Comparison of ENCODE assay signal across 1 cellular context in the genomic region with DNA sequence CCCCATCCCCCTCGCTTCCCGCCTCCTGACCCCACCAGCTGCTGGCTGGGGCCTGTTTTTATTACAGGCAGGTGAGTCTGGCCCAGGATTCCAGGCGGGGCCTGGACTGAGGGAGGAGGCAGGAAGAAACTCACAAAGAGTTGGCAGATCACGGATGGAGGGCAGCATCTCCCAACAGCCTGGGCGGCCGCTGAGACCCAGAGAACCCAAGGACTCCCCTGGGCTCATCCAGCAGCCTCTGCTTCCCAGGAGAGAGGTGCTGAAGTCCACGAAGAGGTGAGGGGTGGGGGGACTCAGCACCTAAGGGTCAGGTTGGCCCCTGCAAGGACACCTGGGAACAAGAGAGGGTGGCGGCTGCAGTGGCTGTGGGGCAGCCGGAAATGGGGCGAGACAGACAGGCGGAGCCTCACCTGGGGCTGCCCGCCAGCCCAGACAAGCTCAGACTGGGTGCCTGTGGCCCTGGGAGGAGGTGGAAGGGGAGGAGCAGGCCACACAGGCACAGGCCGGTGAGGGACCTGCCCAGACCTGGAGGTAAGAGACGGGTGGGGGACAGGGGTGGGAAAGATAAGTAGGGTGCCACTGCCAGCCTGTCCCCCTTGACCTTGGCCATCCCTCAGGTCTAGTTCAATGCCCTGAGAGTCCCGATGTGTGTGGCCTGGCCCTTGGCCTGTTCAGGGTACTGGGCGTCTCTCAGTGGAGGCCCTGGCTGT.
TF ChIP-seq lines count a peak whose summit lies in the region.

No MANE protein-coding gene starts in this region.

TF ChIP-seq in HepG2, 621 proteins besides CTCF, POLR2A, EP300 and RAD21 (continued from another document and continues in another):
- TF ChIP-seq, protein P1, sequence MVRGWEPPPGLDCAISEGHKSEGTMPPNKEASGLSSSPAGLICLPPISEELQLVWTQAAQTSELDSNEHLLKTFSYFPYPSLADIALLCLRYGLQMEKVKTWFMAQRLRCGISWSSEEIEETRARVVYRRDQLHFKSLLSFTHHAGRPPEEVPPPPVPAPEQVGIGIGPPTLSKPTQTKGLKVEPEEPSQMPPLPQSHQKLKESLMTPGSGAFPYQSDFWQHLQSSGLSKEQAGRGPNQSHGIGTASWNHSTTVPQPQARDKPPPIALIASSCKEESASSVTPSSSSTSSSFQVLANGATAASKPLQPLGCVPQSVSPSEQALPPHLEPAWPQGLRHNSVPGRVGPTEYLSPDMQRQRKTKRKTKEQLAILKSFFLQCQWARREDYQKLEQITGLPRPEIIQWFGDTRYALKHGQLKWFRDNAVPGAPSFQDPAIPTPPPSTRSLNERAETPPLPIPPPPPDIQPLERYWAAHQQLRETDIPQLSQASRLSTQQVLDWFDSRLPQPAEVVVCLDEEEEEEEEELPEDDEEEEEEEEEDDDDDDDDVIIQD (CRISPR knock-in tag; IDR thresholded peaks at IDR 0.05; ENCODE audit: low read depth): no peak
- TF ChIP-seq NONO (IDR thresholded peaks at IDR 0.05): no peak
- no peak for TF ChIP-seq NONO (CRISPR knock-in tag; conservative IDR thresholded peaks at IDR 0.05)
- TF ChIP-seq ZNF225 (CRISPR knock-in tag; IDR thresholded peaks at IDR 0.05): 0 out of 2 replicates have a peak, but pooled peaks have one; percentile 16
- TF ChIP-seq, protein P2, sequence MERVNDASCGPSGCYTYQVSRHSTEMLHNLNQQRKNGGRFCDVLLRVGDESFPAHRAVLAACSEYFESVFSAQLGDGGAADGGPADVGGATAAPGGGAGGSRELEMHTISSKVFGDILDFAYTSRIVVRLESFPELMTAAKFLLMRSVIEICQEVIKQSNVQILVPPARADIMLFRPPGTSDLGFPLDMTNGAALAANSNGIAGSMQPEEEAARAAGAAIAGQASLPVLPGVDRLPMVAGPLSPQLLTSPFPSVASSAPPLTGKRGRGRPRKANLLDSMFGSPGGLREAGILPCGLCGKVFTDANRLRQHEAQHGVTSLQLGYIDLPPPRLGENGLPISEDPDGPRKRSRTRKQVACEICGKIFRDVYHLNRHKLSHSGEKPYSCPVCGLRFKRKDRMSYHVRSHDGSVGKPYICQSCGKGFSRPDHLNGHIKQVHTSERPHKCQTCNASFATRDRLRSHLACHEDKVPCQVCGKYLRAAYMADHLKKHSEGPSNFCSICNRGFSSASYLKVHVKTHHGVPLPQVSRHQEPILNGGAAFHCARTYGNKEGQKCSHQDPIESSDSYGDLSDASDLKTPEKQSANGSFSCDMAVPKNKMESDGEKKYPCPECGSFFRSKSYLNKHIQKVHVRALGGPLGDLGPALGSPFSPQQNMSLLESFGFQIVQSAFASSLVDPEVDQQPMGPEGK (CRISPR knock-in tag; IDR thresholded peaks at IDR 0.05): peak; percentile 69; the same call in 1 of the 2 replicates
- TF ChIP-seq, protein P3, sequence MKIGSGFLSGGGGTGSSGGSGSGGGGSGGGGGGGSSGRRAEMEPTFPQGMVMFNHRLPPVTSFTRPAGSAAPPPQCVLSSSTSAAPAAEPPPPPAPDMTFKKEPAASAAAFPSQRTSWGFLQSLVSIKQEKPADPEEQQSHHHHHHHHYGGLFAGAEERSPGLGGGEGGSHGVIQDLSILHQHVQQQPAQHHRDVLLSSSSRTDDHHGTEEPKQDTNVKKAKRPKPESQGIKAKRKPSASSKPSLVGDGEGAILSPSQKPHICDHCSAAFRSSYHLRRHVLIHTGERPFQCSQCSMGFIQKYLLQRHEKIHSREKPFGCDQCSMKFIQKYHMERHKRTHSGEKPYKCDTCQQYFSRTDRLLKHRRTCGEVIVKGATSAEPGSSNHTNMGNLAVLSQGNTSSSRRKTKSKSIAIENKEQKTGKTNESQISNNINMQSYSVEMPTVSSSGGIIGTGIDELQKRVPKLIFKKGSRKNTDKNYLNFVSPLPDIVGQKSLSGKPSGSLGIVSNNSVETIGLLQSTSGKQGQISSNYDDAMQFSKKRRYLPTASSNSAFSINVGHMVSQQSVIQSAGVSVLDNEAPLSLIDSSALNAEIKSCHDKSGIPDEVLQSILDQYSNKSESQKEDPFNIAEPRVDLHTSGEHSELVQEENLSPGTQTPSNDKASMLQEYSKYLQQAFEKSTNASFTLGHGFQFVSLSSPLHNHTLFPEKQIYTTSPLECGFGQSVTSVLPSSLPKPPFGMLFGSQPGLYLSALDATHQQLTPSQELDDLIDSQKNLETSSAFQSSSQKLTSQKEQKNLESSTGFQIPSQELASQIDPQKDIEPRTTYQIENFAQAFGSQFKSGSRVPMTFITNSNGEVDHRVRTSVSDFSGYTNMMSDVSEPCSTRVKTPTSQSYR (CRISPR knock-in tag; IDR thresholded peaks at IDR 0.05; ENCODE audit: borderline replicate concordance): no peak
- no peak for TF ChIP-seq KLF9 (CRISPR knock-in tag; IDR thresholded peaks at IDR 0.05; ENCODE audit: low read depth)
- no peak for TF ChIP-seq DR1 (CRISPR knock-in tag; IDR thresholded peaks at IDR 0.05)
- no peak for TF ChIP-seq ZNF781 (CRISPR knock-in tag; IDR thresholded peaks at IDR 0.05; ENCODE audit: borderline replicate concordance, not compliant biosample characterization)
- no peak for TF ChIP-seq ZFP36 (IDR thresholded peaks at IDR 0.05; ENCODE audit: borderline replicate concordance, low read depth, low read length, partially characterized antibody)
- TF ChIP-seq, protein P4, sequence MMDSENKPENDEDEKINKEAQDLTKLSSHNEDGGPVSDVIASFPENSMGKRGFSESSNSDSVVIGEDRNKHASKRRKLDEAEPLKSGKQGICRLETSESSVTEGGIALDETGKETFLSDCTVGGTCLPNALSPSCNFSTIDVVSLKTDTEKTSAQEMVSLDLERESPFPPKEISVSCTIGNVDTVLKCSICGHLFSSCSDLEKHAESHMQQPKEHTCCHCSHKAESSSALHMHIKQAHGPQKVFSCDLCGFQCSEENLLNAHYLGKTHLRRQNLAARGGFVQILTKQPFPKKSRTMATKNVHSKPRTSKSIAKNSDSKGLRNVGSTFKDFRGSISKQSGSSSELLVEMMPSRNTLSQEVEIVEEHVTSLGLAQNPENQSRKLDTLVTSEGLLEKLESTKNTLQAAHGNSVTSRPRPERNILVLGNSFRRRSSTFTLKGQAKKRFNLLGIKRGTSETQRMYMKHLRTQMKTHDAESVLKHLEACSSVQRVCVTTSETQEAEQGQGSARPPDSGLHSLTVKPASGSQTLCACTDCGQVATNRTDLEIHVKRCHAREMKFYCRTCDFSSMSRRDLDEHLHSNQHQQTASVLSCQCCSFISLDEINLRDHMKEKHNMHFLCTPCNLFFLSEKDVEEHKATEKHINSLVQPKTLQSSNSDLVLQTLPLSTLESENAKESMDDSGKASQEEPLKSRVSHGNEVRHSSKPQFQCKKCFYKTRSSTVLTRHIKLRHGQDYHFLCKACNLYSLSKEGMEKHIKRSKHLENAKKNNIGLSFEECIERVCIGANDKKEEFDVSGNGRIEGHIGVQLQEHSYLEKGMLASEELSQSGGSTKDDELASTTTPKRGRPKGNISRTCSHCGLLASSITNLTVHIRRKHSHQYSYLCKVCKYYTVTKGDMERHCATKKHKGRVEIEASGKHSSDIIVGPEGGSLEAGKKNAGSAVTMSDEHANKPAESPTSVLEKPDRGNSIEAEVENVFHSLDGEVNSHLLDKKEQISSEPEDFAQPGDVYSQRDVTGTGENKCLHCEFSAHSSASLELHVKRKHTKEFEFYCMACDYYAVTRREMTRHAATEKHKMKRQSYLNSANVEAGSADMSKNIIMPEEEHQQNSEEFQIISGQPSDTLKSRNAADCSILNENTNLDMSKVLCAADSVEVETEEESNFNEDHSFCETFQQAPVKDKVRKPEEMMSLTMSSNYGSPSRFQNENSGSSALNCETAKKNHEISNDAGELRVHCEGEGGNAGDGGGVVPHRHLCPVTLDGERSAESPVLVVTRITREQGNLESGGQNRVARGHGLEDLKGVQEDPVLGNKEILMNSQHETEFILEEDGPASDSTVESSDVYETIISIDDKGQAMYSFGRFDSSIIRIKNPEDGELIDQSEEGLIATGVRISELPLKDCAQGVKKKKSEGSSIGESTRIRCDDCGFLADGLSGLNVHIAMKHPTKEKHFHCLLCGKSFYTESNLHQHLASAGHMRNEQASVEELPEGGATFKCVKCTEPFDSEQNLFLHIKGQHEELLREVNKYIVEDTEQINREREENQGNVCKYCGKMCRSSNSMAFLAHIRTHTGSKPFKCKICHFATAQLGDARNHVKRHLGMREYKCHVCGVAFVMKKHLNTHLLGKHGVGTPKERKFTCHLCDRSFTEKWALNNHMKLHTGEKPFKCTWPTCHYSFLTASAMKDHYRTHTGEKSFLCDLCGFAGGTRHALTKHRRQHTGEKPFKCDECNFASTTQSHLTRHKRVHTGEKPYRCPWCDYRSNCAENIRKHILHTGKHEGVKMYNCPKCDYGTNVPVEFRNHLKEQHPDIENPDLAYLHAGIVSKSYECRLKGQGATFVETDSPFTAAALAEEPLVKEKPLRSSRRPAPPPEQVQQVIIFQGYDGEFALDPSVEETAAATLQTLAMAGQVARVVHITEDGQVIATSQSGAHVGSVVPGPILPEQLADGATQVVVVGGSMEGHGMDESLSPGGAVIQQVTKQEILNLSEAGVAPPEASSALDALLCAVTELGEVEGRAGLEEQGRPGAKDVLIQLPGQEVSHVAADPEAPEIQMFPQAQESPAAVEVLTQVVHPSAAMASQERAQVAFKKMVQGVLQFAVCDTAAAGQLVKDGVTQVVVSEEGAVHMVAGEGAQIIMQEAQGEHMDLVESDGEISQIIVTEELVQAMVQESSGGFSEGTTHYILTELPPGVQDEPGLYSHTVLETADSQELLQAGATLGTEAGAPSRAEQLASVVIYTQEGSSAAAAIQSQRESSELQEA (CRISPR knock-in tag; IDR thresholded peaks at IDR 0.05; ENCODE audit: not compliant biosample characterization): no peak
- TF ChIP-seq ZNF224 (CRISPR knock-in tag; IDR thresholded peaks at IDR 0.05): no peak
- no peak for TF ChIP-seq NPAS2 (CRISPR knock-in tag; IDR thresholded peaks at IDR 0.05; ENCODE audit: borderline replicate concordance)
- TF ChIP-seq ZNF274 (CRISPR knock-in tag; IDR thresholded peaks at IDR 0.05): peak; percentile 50; the same call in 1 of the 2 replicates
- TF ChIP-seq, protein P5, sequence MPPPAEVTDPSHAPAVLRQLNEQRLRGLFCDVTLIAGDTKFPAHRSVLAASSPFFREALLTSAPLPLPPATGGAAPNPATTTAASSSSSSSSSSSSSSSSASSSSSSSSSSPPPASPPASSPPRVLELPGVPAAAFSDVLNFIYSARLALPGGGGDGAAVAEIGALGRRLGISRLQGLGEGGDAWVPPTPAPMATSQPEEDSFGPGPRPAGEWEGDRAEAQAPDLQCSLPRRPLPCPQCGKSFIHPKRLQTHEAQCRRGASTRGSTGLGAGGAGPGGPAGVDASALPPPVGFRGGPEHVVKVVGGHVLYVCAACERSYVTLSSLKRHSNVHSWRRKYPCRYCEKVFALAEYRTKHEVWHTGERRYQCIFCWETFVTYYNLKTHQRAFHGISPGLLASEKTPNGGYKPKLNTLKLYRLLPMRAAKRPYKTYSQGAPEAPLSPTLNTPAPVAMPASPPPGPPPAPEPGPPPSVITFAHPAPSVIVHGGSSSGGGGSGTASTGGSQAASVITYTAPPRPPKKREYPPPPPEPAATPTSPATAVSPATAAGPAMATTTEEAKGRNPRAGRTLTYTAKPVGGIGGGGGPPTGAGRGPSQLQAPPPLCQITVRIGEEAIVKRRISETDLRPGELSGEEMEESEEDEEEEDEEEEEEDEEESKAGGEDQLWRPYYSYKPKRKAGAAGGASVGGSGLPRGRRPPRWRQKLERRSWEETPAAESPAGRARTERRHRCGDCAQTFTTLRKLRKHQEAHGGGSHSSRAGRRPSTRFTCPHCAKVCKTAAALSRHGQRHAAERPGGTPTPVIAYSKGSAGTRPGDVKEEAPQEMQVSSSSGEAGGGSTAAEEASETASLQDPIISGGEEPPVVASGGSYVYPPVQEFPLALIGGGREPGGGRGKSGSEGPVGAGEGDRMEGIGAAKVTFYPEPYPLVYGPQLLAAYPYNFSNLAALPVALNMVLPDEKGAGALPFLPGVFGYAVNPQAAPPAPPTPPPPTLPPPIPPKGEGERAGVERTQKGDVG (CRISPR knock-in tag; IDR thresholded peaks at IDR 0.05; ENCODE audit: borderline replicate concordance): no peak
- peak; percentile 36 for TF ChIP-seq ZNF883 (CRISPR knock-in tag; IDR thresholded peaks at IDR 0.05; ENCODE audit: not compliant biosample characterization)
- TF ChIP-seq, protein P6, sequence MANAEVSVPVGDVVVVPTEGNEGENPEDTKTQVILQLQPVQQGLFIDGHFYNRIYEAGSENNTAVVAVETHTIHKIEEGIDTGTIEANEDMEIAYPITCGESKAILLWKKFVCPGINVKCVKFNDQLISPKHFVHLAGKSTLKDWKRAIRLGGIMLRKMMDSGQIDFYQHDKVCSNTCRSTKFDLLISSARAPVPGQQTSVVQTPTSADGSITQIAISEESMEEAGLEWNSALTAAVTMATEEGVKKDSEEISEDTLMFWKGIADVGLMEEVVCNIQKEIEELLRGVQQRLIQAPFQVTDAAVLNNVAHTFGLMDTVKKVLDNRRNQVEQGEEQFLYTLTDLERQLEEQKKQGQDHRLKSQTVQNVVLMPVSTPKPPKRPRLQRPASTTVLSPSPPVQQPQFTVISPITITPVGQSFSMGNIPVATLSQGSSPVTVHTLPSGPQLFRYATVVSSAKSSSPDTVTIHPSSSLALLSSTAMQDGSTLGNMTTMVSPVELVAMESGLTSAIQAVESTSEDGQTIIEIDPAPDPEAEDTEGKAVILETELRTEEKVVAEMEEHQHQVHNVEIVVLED (CRISPR knock-in tag; IDR thresholded peaks at IDR 0.05; ENCODE audit: borderline replicate concordance): no peak
- TF ChIP-seq ELF1 (CRISPR knock-in tag; IDR thresholded peaks at IDR 0.05): 0 out of 2 replicates have a peak, but pooled peaks have one; percentile 23
- TF ChIP-seq, protein P7, sequence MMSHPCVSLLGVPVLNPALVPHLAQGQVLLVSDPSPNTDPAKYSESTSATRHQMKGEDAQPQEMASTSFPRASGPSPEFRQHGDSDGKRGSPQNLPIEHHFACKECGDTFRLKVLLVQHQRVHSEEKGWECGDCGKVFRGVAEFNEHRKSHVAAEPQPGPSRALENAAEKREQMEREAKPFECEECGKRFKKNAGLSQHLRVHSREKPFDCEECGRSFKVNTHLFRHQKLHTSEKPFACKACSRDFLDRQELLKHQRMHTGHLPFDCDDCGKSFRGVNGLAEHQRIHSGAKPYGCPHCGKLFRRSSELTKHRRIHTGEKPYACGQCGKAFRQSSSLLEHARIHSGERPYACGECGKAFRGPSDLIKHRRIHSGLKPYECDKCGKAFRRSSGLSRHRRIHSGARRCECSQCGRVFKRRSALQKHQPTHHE (CRISPR knock-in tag; IDR thresholded peaks at IDR 0.05; ENCODE audit: borderline replicate concordance): no peak
- peak; percentile 7; the same call in 1 of the 2 replicates for TF ChIP-seq SALL1 (CRISPR knock-in tag; IDR thresholded peaks at IDR 0.05)
- TF ChIP-seq, protein P8, sequence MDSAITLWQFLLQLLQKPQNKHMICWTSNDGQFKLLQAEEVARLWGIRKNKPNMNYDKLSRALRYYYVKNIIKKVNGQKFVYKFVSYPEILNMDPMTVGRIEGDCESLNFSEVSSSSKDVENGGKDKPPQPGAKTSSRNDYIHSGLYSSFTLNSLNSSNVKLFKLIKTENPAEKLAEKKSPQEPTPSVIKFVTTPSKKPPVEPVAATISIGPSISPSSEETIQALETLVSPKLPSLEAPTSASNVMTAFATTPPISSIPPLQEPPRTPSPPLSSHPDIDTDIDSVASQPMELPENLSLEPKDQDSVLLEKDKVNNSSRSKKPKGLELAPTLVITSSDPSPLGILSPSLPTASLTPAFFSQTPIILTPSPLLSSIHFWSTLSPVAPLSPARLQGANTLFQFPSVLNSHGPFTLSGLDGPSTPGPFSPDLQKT (CRISPR knock-in tag; IDR thresholded peaks at IDR 0.05; ENCODE audit: borderline replicate concordance): no peak
- no peak for TF ChIP-seq GABPA (IDR thresholded peaks at IDR 0.05; ENCODE audit: low read depth, low read length)
- TF ChIP-seq GABPA (CRISPR knock-in tag; IDR thresholded peaks at IDR 0.05; ENCODE audit: low read depth): peak; percentile 47; the same call in 1 of the 2 replicates
- TF ChIP-seq ZNF768 (CRISPR knock-in tag; IDR thresholded peaks at IDR 0.05): peak; percentile 34; the same call in 1 of the 2 replicates
